Comparison of ENCODE assay signal across 19 cellular contexts in genomic region chr20:58867211-58867610, GRCh38. TPM values are rescaled to one million over a fixed set of nuclear protein-coding genes. Genes with fewer than 3 reads are reported as not detected.
"Had no signal": no experiment of that assay in that cellular context is flagged by ENCODE, and none has a peak within 500 bp of the region (broad histone marks: within the 10 kb centered on the region; RNA-seq: fewer than 3 reads in every experiment).

No MANE protein-coding gene starts in this region.

- ATAC-seq: activated T-cell treated with anti-CD3 and anti-CD28 coated beads, Interleukin-2, amount 50 U/mL, for 4 hours; lower lobe of right lung; SK-N-SH treated with all-trans-retinoic acid at 6 μM for 48 hours; stimulated activated naive B cell treated with anti-CD40 and anti-IgM and Interleukin-4, amounts not matched to agents 10 μg/mL and 1 μg/mL and 100 μg/mL, for 72 hours had no signal

- H2AFZ ChIP-seq: parathyroid adenoma had no signal

- H3K9ac ChIP-seq: parathyroid adenoma had no signal

- H3K9me3 ChIP-seq: lower lobe of right lung, tibial nerve, vagina had no signal

- H3K4me3 ChIP-seq: lower lobe of right lung, tibial nerve, vagina had no signal

- H3K79me2 ChIP-seq: parathyroid adenoma had no signal

- H3K27me3 ChIP-seq: vagina had no signal

- H3K27ac ChIP-seq: lower lobe of right lung, parathyroid adenoma, tibial nerve, vagina had no signal

- H3K36me3 ChIP-seq: lower lobe of right lung, tibial nerve, vagina had no signal

- H3K4me1 ChIP-seq: lower lobe of right lung, parathyroid adenoma had no signal

- DNase-seq: activated CD4-positive, alpha-beta memory T cell treated with anti-CD3 and anti-CD28 coated beads, Interleukin-2, amount 10 ng/mL, durations not matched to agents 7 days and 5 days; activated CD4-positive, alpha-beta T cell treated with anti-CD3 and anti-CD28 coated beads for 4 hours; activated effector memory CD4-positive, alpha-beta T cell treated with Interleukin-2 at 50 U/mL for 16 hours; activated T-cell treated with anti-CD3 and anti-CD28 coated beads, Interleukin-2, amount 50 U/mL, for 4 hours; amniotic stem cell; effector CD8-positive, alpha-beta T cell; kidney glomerular epithelial cell; lower lobe of right lung; midbrain; stimulated activated CD4-positive, alpha-beta T cell treated with anti-CD3 and anti-CD28 coated beads, Interleukin-15, amount 100 ng/mL, for 24 hours; stimulated activated CD4-positive, alpha-beta T cell treated with anti-CD3 and anti-CD28 coated beads, Interleukin-4, amount 100 ng/mL, for 1 hour; stimulated activated naive B cell treated with anti-CD40 and anti-IgM and Interleukin-4, amounts not matched to agents 10 μg/mL and 1 μg/mL and 100 μg/mL, for 72 hours; T-helper 1 cell had no signal

RNA-seq across cellular contexts. Expression of gene GNAS-AS1, which starts 16.5 kb away (rescaled TPM):
- total RNA-seq: glomerular endothelial cell, myocyte, vagina had no signal
